1 cellular context compared by ENCODE assay signal in genomic region chr3:156674046-156674910, GRCh38.
TF ChIP-seq lines count a peak whose summit lies in the region.

TIPARP (plus strand) TSS chr3:156674590; CDS start chr3:156677698, 3,108 bp downstream.

TF ChIP-seq in HEK293, 187 proteins besides CTCF, POLR2A, EP300 and RAD21 (continued from another document):
- TF ChIP-seq ZNF645 (tag by site-specific recombination; IDR thresholded peaks at IDR 0.05) (no peak), ZNF585B (tag by site-specific recombination; IDR thresholded peaks at IDR 0.05) (no peak), ZNF48 (tag by site-specific recombination; IDR thresholded peaks at IDR 0.05) (no peak), IKZF3 (tag by site-specific recombination; IDR thresholded peaks at IDR 0.05) (peak; percentile 48), ZNF704 (tag by site-specific recombination; IDR thresholded peaks at IDR 0.05) (no peak), ZFP3 (tag by site-specific recombination; IDR thresholded peaks at IDR 0.05; ENCODE audit: low read depth) (no peak), ZNF157 (tag by site-specific recombination; IDR thresholded peaks at IDR 0.05) (no peak), WT1 (tag by site-specific recombination; IDR thresholded peaks at IDR 0.05) (peak; percentile 73), ZNF423 (tag by site-specific recombination; IDR thresholded peaks at IDR 0.05) (no peak), ZSCAN30 (tag by site-specific recombination; IDR thresholded peaks at IDR 0.05) (no peak), ZNF16 (tag by site-specific recombination; IDR thresholded peaks at IDR 0.05; ENCODE audit: low read depth) (no peak), ZNF830 (tag by site-specific recombination; IDR thresholded peaks at IDR 0.05; ENCODE audit: low read depth) (no peak), ZBTB26 (tag by site-specific recombination; optimal IDR thresholded peaks at IDR 0.05) (peak; percentile 98), ZBTB49 (tag by site-specific recombination; IDR thresholded peaks at IDR 0.05; ENCODE audit: low read depth) (no peak), SP7 (tag by site-specific recombination; IDR thresholded peaks at IDR 0.05) (peak; percentile 90), REST (tag by site-specific recombination; IDR thresholded peaks at IDR 0.05) (no peak; the same call in 1 of the 2 replicates), ZNF433 (tag by site-specific recombination; IDR thresholded peaks at IDR 0.05; ENCODE audit: low read depth) (no peak), ZSCAN16 (tag by site-specific recombination; IDR thresholded peaks at IDR 0.05) (no peak), ZNF670 (tag by site-specific recombination; IDR thresholded peaks at IDR 0.05; ENCODE audit: low read depth) (no peak), ZNF513 (tag by site-specific recombination; IDR thresholded peaks at IDR 0.05) (no peak), KLF7 (tag by site-specific recombination; IDR thresholded peaks at IDR 0.05; ENCODE audit: borderline replicate concordance) (0 out of 2 replicates have a peak, but pooled peaks have one; percentile 16), HIC1 (tag by site-specific recombination; IDR thresholded peaks at IDR 0.05) (peak; percentile 61), ZNF214 (tag by site-specific recombination; IDR thresholded peaks at IDR 0.05; ENCODE audit: borderline replicate concordance) (no peak), RBAK (tag by site-specific recombination; IDR thresholded peaks at IDR 0.05) (no peak), GLI4 (tag by site-specific recombination; IDR thresholded peaks at IDR 0.05) (no peak), ZNF114 (tag by site-specific recombination; IDR thresholded peaks at IDR 0.05) (no peak), ZNF529 (tag by site-specific recombination; IDR thresholded peaks at IDR 0.05; ENCODE audit: insufficient replicate concordance) (no peak), ZNF223 (tag by site-specific recombination; IDR thresholded peaks at IDR 0.05) (no peak), ZNF404 (tag by site-specific recombination; IDR thresholded peaks at IDR 0.05) (no peak), ZNF548 (tag by site-specific recombination; IDR thresholded peaks at IDR 0.05) (no peak), ZSCAN5A (tag by site-specific recombination; IDR thresholded peaks at IDR 0.05) (no peak), ZNF184 (tag by site-specific recombination; IDR thresholded peaks at IDR 0.05) (no peak), INSM2 (tag by site-specific recombination; IDR thresholded peaks at IDR 0.05) (0 out of 2 replicates have a peak, but pooled peaks have one; percentile 31), ZFP69B (tag by site-specific recombination; IDR thresholded peaks at IDR 0.05) (peak; percentile 56)
